8 cellular contexts compared by ENCODE assay signal in the genomic region with DNA sequence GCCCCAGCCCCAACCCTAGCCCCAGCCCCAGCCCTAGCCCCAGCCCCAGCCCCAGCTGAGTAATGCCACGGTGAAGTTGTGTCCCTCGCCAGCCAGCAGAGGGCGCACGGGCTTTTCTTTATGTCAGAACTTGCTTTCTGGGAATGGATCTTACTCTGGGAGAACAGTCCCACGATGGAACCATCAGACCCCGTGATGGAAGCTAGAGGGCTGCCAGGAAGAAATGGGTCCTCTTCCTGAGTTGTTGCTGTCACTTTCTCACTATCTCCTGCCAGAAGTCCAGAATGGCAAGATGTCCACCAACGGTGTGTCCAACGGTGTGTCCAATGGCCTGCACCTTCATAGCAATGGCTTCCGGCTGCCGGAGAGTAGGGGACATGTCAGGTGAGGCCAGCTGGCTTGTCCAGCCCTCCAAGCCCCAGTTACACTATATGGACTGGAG. TPM values are rescaled to one million over a fixed set of nuclear protein-coding genes. Genes with fewer than 3 reads are reported as not detected.
DNase-seq lines count a peak whose midpoint lies in the region; ATAC-seq and TF ChIP-seq lines count a peak whose summit lies in the region.

No MANE protein-coding gene starts in this region.

- TF ChIP-seq POLR2A in esophagus squamous epithelium (IDR thresholded peaks at IDR 0.05) = no peak

- H3K9me3 ChIP-seq in OCI-LY1 (ENCODE audit: low read length) (no peaks in the 10 kb centered on the region), esophagus squamous epithelium (no peaks in the 10 kb centered on the region)
- no peaks in the 10 kb centered on the region for H3K9me3 ChIP-seq in naive thymus-derived CD4-positive, alpha-beta T cell (ENCODE audit: control insufficient read depth in 2 of 3, low read length in 3 of 3)

- H3K9ac ChIP-seq in OCI-LY1 (ENCODE audit: low read length) = no peak overlapping the region

- DNase-seq in activated T-cell treated with anti-CD3 and anti-CD28 coated beads, Interleukin-2, amount 50 U/mL, for 1 hour = peak; percentile 75
- no peak for DNase-seq in esophagus squamous epithelium (lab: John Stamatoyannopoulos, UW)
- peak in 8 of 9 donors; percentile 37 to 70 (median 53) for DNase-seq in naive thymus-derived CD4-positive, alpha-beta T cell
- peak; percentile 36 to 47 for DNase-seq in stimulated activated CD8-positive, alpha-beta memory T cell treated with anti-CD3 and anti-CD28 coated beads, Interleukin-7, amount 100 ng/mL, for 4 hours (ENCODE audit: low read depth in 2 of 2)

- peak overlapping the region in 1 of 9 donors; percentile 12 for H3K27ac Mint-ChIP-seq in naive thymus-derived CD4-positive, alpha-beta T cell

- no peak overlapping the region for H3K4me3 ChIP-seq in GM12875 (ENCODE audit: low read depth, low read length)
- H3K4me3 ChIP-seq in OCI-LY1 (ENCODE audit: low read depth, low read length, poor library complexity, severe bottlenecking) = no peak overlapping the region
- H3K4me3 ChIP-seq in esophagus squamous epithelium = no peak overlapping the region
- no peak overlapping the region for H3K4me3 ChIP-seq in naive thymus-derived CD4-positive, alpha-beta T cell (ENCODE audit: low read length)

- no peaks in the 10 kb centered on the region for H3K27me3 ChIP-seq in OCI-LY1 (ENCODE audit: insufficient read depth, low read length)
- no peaks in the 10 kb centered on the region for H3K27me3 ChIP-seq in esophagus squamous epithelium
- no peaks in the 10 kb centered on the region for H3K27me3 ChIP-seq in naive thymus-derived CD4-positive, alpha-beta T cell (ENCODE audit: control insufficient read depth in 2 of 2, insufficient read depth in 2 of 2, low read length in 2 of 2)

- H3K27ac ChIP-seq in 22Rv1 (no peak overlapping the region), OCI-LY1 (ENCODE audit: low read depth, low read length, poor library complexity, severe bottlenecking) (no peak overlapping the region), esophagus squamous epithelium (peak overlapping the region in 3 of 4 donors; percentile 87 to 94 (median 92))
- H3K27ac ChIP-seq in naive thymus-derived CD4-positive, alpha-beta T cell (ENCODE audit: low read depth, low read length) = no peak overlapping the region

- H2AFZ ChIP-seq in OCI-LY1 (ENCODE audit: low read length) = no peak overlapping the region

- POLR2A ChIA-PET in naive thymus-derived CD4-positive, alpha-beta T cell (lab: Charles Lee) = interaction anchor here (1.0 to 1.1 kb wide), 3 partner anchors 59 to 100 kb away, joined by 3 to 4 read pairs (median 3); no protein-coding TSS in a partner anchor

- WGBS in esophagus squamous epithelium, 2 donors = 3 to 41% methylated on average over 6 to 7 of the region's 10 CpGs

- TF ChIP-seq CTCF in 22Rv1 (IDR thresholded peaks at IDR 0.05) = peak; percentile 86
- TF ChIP-seq CTCF in GM12875 (IDR thresholded peaks at IDR 0.05; ENCODE audit: borderline replicate concordance, insufficient read depth, low read depth, low read length) = peak; percentile 80
- peak; percentile 76 for TF ChIP-seq CTCF in OCI-LY1 (IDR thresholded peaks at IDR 0.05; ENCODE audit: low read length)
- peak; percentile 54 to 72 (median 63) for TF ChIP-seq CTCF in esophagus squamous epithelium (IDR thresholded peaks at IDR 0.05)

- no peak overlapping the region for H3K4me3 Mint-ChIP-seq in naive thymus-derived CD4-positive, alpha-beta T cell

- H3K27me3 Mint-ChIP-seq in naive thymus-derived CD4-positive, alpha-beta T cell = no peaks in the 10 kb centered on the region

- ATAC-seq in naive thymus-derived CD4-positive, alpha-beta T cell = peak; percentile 67
- ATAC-seq in GM21529 (IDR thresholded peaks at IDR 0.05; ENCODE audit: unreplicated experiment) = no peak

- H3K4me1 ChIP-seq in OCI-LY1 (ENCODE audit: insufficient read depth, low read length, severe bottlenecking) (no peaks in the 10 kb centered on the region), esophagus squamous epithelium (peaks cover 23 to 52% (median 35%) of the 10 kb centered on the region in 3 donors)
- H3K4me1 ChIP-seq in naive thymus-derived CD4-positive, alpha-beta T cell (ENCODE audit: control insufficient read depth in 2 of 2, insufficient read depth in 2 of 2, low read length in 2 of 2) = no peaks in the 10 kb centered on the region

- H3F3A ChIP-seq in OCI-LY1 (ENCODE audit: insufficient read depth, low read length) = no peaks in the 10 kb centered on the region

- H3K9me2 ChIP-seq in OCI-LY1 (ENCODE audit: low read depth, low read length) = no peaks in the 10 kb centered on the region

- peaks cover 0 to 2% (median 0%) of the 10 kb centered on the region in 11 donors for H3K9me3 Mint-ChIP-seq in naive thymus-derived CD4-positive, alpha-beta T cell

- H3K36me3 Mint-ChIP-seq in naive thymus-derived CD4-positive, alpha-beta T cell = peaks cover 0 to 32% (median 10%) of the 10 kb centered on the region in 5 donors

- intact Hi-C loops in esophagus squamous epithelium (cut with DNase I) = no loop called here
- intact Hi-C loops in naive thymus-derived CD4-positive, alpha-beta T cell (cut with micrococcal nuclease) = loop anchor here in 1 of 2 donors (1.0 kb wide), 3 partner anchors 92 to 310 kb away; no protein-coding TSS in a partner anchor

- H3K4me1 Mint-ChIP-seq in naive thymus-derived CD4-positive, alpha-beta T cell = peaks cover 0 to 9% (median 3%) of the 10 kb centered on the region in 7 donors

- no peaks in the 10 kb centered on the region for H3K79me2 ChIP-seq in OCI-LY1 (ENCODE audit: insufficient read depth, low read length)

- CTCF ChIA-PET in naive thymus-derived CD4-positive, alpha-beta T cell (lab: Charles Lee) = interaction anchor here (0.6 to 10.7 kb wide), 19 partner anchors 12 to 375 kb away, joined by 3 to 184 read pairs (median 4); partner anchors contain the start of genes AHDC1, CD164L2, GPR3 and IFI6

- peaks cover 28% of the 10 kb centered on the region; the same call in 1 of the 2 replicates for H3K36me3 ChIP-seq in OCI-LY1 (ENCODE audit: insufficient read depth, low read length)
- peaks cover 15 to 98% (median 20%) of the 10 kb centered on the region in 3 donors for H3K36me3 ChIP-seq in esophagus squamous epithelium
- H3K36me3 ChIP-seq in naive thymus-derived CD4-positive, alpha-beta T cell (ENCODE audit: control insufficient read depth in 2 of 3, insufficient read depth in 3 of 3, low read length in 3 of 3) = peaks cover 0 to 83% (median 5%) of the 10 kb centered on the region in 3 experiments

- no peaks in the 10 kb centered on the region for H4K20me1 ChIP-seq in OCI-LY1 (ENCODE audit: insufficient read depth, low read length)

- H3K4me2 ChIP-seq in OCI-LY1 (ENCODE audit: low read length) = no peak overlapping the region

RNA-seq across cellular contexts. Expression of gene TMEM222, which starts 25.2 kb away (rescaled TPM):
- total RNA-seq in esophagus squamous epithelium = 10 to 100 TPM; 20.0 to 33.0 (median 27.1) TPM
- total RNA-seq in naive thymus-derived CD4-positive, alpha-beta T cell = 10 to 100 TPM; 23.7 to 44.0 (median 41.9) TPM
- polyA plus RNA-seq in naive thymus-derived CD4-positive, alpha-beta T cell = 10 to 100 TPM; 58.5 to 66.1 TPM

RNA-seq across cellular contexts. Expression of gene SYTL1, which starts 45.0 kb away (rescaled TPM):
- total RNA-seq in esophagus squamous epithelium = 100 to 1,000 TPM in 3 of 4 donors, 10 to 100 TPM in 1; 74.7 to 182 (median 125) TPM
- 100 to 1,000 TPM; 107 to 172 (median 136) TPM for total RNA-seq in naive thymus-derived CD4-positive, alpha-beta T cell
- 100 to 1,000 TPM in 1 of 2 donors, 10 to 100 TPM in 1; 93.0 to 105 TPM for polyA plus RNA-seq in naive thymus-derived CD4-positive, alpha-beta T cell

Comparison
In these comparisons a context has a peak if more than half of its experiments do, and no peak if none do; other contexts are left out.
1. H3K27ac ChIP-seq: peak in esophagus squamous epithelium (3 of 4); none in 22Rv1 (single experiment), OCI-LY1 (single experiment) and naive thymus-derived CD4-positive, alpha-beta T cell (single experiment).
2. Peak in every context shown above with its lines, with median percentiles within 50 percentile points of each other: CTCF ChIP-seq.